2 cellular contexts compared by ENCODE assay signal in genomic region chr2:96204836-96205235, GRCh38.
TF ChIP-seq lines count a peak whose summit lies in the region.

No MANE protein-coding gene starts in this region.

TF ChIP-seq in SK-N-SH, 30 proteins besides CTCF, POLR2A, EP300 and RAD21 (continued from another document):
- TF ChIP-seq ZBTB33 (IDR thresholded peaks at IDR 0.05; ENCODE audit: borderline replicate concordance, low read depth) (no peak), USF2 (IDR thresholded peaks at IDR 0.05; ENCODE audit: borderline replicate concordance, low read depth, low read length) (no peak), FOXM1 (IDR thresholded peaks at IDR 0.05; ENCODE audit: low read depth) (no peak), RFX5 (IDR thresholded peaks at IDR 0.05; ENCODE audit: low read length) (no peak), YY1 (IDR thresholded peaks at IDR 0.05; ENCODE audit: low read depth) (no peak), MXI1 (IDR thresholded peaks at IDR 0.05; ENCODE audit: low read depth, low read length) (no peak), FOSL2 (IDR thresholded peaks at IDR 0.05; ENCODE audit: borderline replicate concordance, low read depth) (no peak), ELF1 (IDR thresholded peaks at IDR 0.05) (no peak), GATA2 (CRISPR knock-in tag; IDR thresholded peaks at IDR 0.05) (no peak)

TF ChIP-seq in SK-N-SH treated with all-trans-retinoic acid at 6 μM for 48 hours, 23 proteins besides CTCF, POLR2A, EP300 and RAD21 (continued from another document):
- TF ChIP-seq PATZ1 (CRISPR knock-in tag; IDR thresholded peaks at IDR 0.05; ENCODE audit: borderline replicate concordance) = no peak
- TF ChIP-seq TSHZ2 (CRISPR knock-in tag; IDR thresholded peaks at IDR 0.05) = no peak
- TF ChIP-seq ZC3H10 (CRISPR knock-in tag; IDR thresholded peaks at IDR 0.05) = no peak
- no peak for TF ChIP-seq ZFP3 (CRISPR knock-in tag; IDR thresholded peaks at IDR 0.05)
- TF ChIP-seq ZNF70 (CRISPR knock-in tag; IDR thresholded peaks at IDR 0.05) = no peak
- no peak for TF ChIP-seq ISL1 (CRISPR knock-in tag; IDR thresholded peaks at IDR 0.05)
- no peak for TF ChIP-seq TCF4 (CRISPR knock-in tag; IDR thresholded peaks at IDR 0.05; ENCODE audit: borderline replicate concordance)
- no peak for TF ChIP-seq GLIS3 (CRISPR knock-in tag; IDR thresholded peaks at IDR 0.05)
- no peak for TF ChIP-seq BACH2 (CRISPR knock-in tag; IDR thresholded peaks at IDR 0.05; ENCODE audit: borderline replicate concordance)
- TF ChIP-seq CSRNP3 (CRISPR knock-in tag; IDR thresholded peaks at IDR 0.05) = no peak
- no peak for TF ChIP-seq ZNF8 (CRISPR knock-in tag; IDR thresholded peaks at IDR 0.05)
- TF ChIP-seq OSR1 (CRISPR knock-in tag; IDR thresholded peaks at IDR 0.05) = no peak
